ENCODE assay signal across 14 cellular contexts in the genomic region with DNA sequence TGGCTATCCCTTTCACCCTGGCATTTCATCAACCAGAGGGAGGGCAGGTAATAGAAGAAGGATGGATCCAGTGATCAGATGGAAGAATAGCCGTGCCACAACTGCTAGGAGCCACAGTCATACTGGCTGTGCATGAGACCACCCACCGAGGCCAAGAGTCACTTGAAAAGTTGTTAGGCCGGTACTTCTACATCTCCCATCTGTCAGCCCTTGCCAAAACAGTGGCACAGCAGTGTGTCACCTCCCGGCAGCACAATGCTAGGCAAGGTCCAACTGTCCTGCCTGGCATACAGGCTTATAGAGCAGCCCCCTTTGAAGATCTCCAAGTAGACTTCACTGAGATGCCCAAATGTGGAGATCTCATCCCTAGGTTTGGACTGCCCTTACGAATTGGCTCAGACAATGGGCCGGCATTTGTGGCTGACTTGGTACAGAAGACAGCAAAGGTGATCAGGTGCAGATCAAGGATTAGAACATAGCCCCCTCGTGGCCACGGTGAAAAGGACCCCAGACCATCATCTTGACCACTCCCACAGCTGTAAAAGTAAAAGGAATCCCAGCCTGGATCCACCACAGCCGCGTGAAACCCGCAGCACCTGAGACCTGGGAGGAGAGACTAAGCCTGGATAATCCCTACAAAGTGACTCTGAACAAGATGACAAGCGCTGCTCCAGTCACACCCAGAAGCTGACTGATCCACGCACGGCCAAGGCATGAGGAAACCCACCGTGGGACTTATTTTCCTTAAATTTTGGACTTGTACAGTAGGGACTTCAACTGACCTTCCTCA. TPM values are rescaled to one million over a fixed set of nuclear protein-coding genes. Genes with fewer than 3 reads are reported as not detected.
A peak's percentile ranks its signal among the peaks of the same experiment; 100 is the strongest.
DNase-seq lines count a peak whose midpoint lies in the region; FAIRE-seq and TF ChIP-seq lines count a peak whose summit lies in the region.
"Not testable (repeated sequence)": the region's sequence is repeated elsewhere in the genome, so short reads cannot be mapped to it uniquely, and the experiment has no call there.
"Had no signal": no experiment of that assay in that cellular context is flagged by ENCODE, and none has a peak within 500 bp of the region (broad histone marks: within the 10 kb centered on the region; RNA-seq: fewer than 3 reads in every experiment).

No MANE protein-coding gene starts in this region.

- H4K20me1 ChIP-seq in astrocyte (ENCODE audit: insufficient read depth, low read length), result not testable (repeated sequence)

- not testable (repeated sequence) for H2AK5ac ChIP-seq in mesendoderm (ENCODE audit: low read length)

- no CpG with 5 or more reads among the region's 15 CpGs for WGBS in mesendoderm (ENCODE audit: extremely low coverage, insufficient coverage, low lambda C conversion rate)
- 66 to 71% methylated on average over 14 to 15 of the region's 15 CpGs for WGBS in thyroid gland, 2 donors

- H3K4me1 ChIP-seq in astrocyte (ENCODE audit: insufficient read depth, low read length); mesendoderm (ENCODE audit: control insufficient read depth, low read depth, low read length); thyroid gland: not testable (repeated sequence)

- H3K79me1 ChIP-seq in mesendoderm (ENCODE audit: low read length), result not testable (repeated sequence)

- H3K18ac ChIP-seq in mesendoderm (ENCODE audit: low read length), result peak overlapping the region; percentile 69

- intact Hi-C loops in thyroid gland (cut with DNase I), result not testable (repeated sequence)

- H3K27me3 Mint-ChIP-seq in astrocyte (ENCODE audit: low read depth, unreplicated experiment), result not testable (repeated sequence)

- not testable (repeated sequence) for H3K27ac ChIP-seq in astrocyte (ENCODE audit: low read depth, low read length); mesendoderm (ENCODE audit: low read depth, low read length); thyroid gland

- not testable (repeated sequence) for H3K4me3 ChIP-seq in astrocyte (ENCODE audit: insufficient read depth, low read depth, low read length); mesendoderm (ENCODE audit: low read length); thyroid gland (replicated peaks in 1 of 3)

- H3K56ac ChIP-seq in mesendoderm (ENCODE audit: low read length), result not testable (repeated sequence)

- H3K9me3 ChIP-seq in astrocyte (ENCODE audit: insufficient read depth, low read depth, low read length); thyroid gland: not testable (repeated sequence)

- peaks cover 34% of the 10 kb centered on the region for H3K4me1 Mint-ChIP-seq in astrocyte (ENCODE audit: low read depth, unreplicated experiment)

- H3K27me3 ChIP-seq in astrocyte (ENCODE audit: insufficient read depth, low read length); mesendoderm (ENCODE audit: insufficient read depth, low read length, poor library complexity); thyroid gland: not testable (repeated sequence)

- H3K4me2 ChIP-seq in astrocyte (ENCODE audit: low read length); mesendoderm (ENCODE audit: low read length): not testable (repeated sequence)

- FAIRE-seq in astrocyte (lab: Jason Lieb, UNC), result not testable (repeated sequence)

- H2BK120ac ChIP-seq in mesendoderm (ENCODE audit: low read depth, low read length), result not testable (repeated sequence)

- not testable (repeated sequence) for H2BK5ac ChIP-seq in mesendoderm (ENCODE audit: low read length)

- H3K9ac ChIP-seq in astrocyte (ENCODE audit: low read length); mesendoderm (ENCODE audit: low read length): not testable (repeated sequence)

- not testable (repeated sequence) for H3K23ac ChIP-seq in mesendoderm (ENCODE audit: low read length)

- H2AFZ ChIP-seq in astrocyte (ENCODE audit: low read depth, low read length), result not testable (repeated sequence)

- H2BK15ac ChIP-seq in mesendoderm (replicated peaks; ENCODE audit: low read depth), result not testable (repeated sequence)

- not testable (repeated sequence) for H4K5ac ChIP-seq in mesendoderm (ENCODE audit: low read length)

- not testable (repeated sequence) for H3K36me3 Mint-ChIP-seq in astrocyte (ENCODE audit: low read depth, unreplicated experiment)

- not testable (repeated sequence) for H3K79me2 ChIP-seq in astrocyte (ENCODE audit: insufficient read depth, low read length); mesendoderm (ENCODE audit: control insufficient read depth, insufficient read depth, low read length)

- DNase-seq in ELF-1 (ENCODE audit: low read depth, low spot score) (peak; percentile 51), NCI-H1417 (lab: John Stamatoyannopoulos, UW) (peak in 2 of 3 experiments; percentile 3 to 27), NCI-H345 treated with DMSO at 0.1 percent for 48 hours (lab: John Stamatoyannopoulos, UW; ENCODE audit: unreplicated experiment) (peak; percentile 46), NCI-H524 treated with DMSO at 0.1 percent for 48 hours (lab: John Stamatoyannopoulos, UW) (peak; percentile 47), mesendoderm (peak; percentile 25), thyroid gland (peak; percentile 53 to 61)
- not testable (repeated sequence) for DNase-seq in astrocyte (ENCODE audit: low read depth)

- TF ChIP-seq POLR2A in thyroid gland (IDR thresholded peaks at IDR 0.05), result not testable (repeated sequence)

- not testable (repeated sequence) for H4K8ac ChIP-seq in mesendoderm (ENCODE audit: low read depth, low read length)

- H3K9me3 Mint-ChIP-seq in astrocyte (ENCODE audit: unreplicated experiment), result not testable (repeated sequence)

- not testable (repeated sequence) for H3K36me3 ChIP-seq in astrocyte (ENCODE audit: insufficient read depth, low read length); mesendoderm (ENCODE audit: control insufficient read depth, insufficient read depth, low read length); thyroid gland

- H3K27ac Mint-ChIP-seq in astrocyte (ENCODE audit: unreplicated experiment), result not testable (repeated sequence)

- not testable (repeated sequence) for H3K4ac ChIP-seq in mesendoderm (ENCODE audit: low read depth, low read length)

- H3K4me3 Mint-ChIP-seq in astrocyte (ENCODE audit: unreplicated experiment), result peak overlapping the region; percentile 21

- TF ChIP-seq CTCF in astrocyte (IDR thresholded peaks at IDR 0.05; ENCODE audit: insufficient read depth, low read depth, low read length); thyroid gland (IDR thresholded peaks at IDR 0.05): not testable (repeated sequence)

RNA-seq across cellular contexts. Expression of gene OR2AT4, which starts 52.1 kb away (rescaled TPM):
- total RNA-seq in astrocyte (not detected in 2 replicates), thyroid gland (not detected)
- polyA plus RNA-seq in mesendoderm (2013, experiment 1 of 2), result not detected
- polyA plus RNA-seq in mesendoderm (2013, experiment 2 of 2), result not detected
- total RNA-seq: CD4-positive, CD25-positive, alpha-beta regulatory T cell; CD8-positive, alpha-beta memory T cell; G401; GM12878; H4; HFFc6; HT1080 had no signal
- polyA plus RNA-seq: CD4-positive, CD25-positive, alpha-beta regulatory T cell; CD8-positive, alpha-beta memory T cell had no signal

RNA-seq across cellular contexts. Expression of gene NEU3, which starts 55.8 kb away (rescaled TPM):
- 8.6 and 9.7 TPM in 2 replicates for total RNA-seq in astrocyte
- polyA plus RNA-seq in mesendoderm (2013, experiment 1 of 2), result 7.8 TPM
- polyA plus RNA-seq in mesendoderm (2013, experiment 2 of 2), result 8.5 TPM
- 10 to 100 TPM in 2 of 4 donors, 1 to 10 TPM in 2; 8.1 to 13.0 (median 9.2) TPM for total RNA-seq in thyroid gland
